Comparison of ENCODE assay signal across 20 cellular contexts in genomic region chr9:529721-530120, GRCh38. TPM values are rescaled to one million over a fixed set of nuclear protein-coding genes. Genes with fewer than 3 reads are reported as not detected.
DNase-seq lines count a peak whose midpoint lies in the region; ATAC-seq, FAIRE-seq and TF ChIP-seq lines count a peak whose summit lies in the region.
"Had no signal": no experiment of that assay in that cellular context is flagged by ENCODE, and none has a peak within 500 bp of the region (broad histone marks: within the 10 kb centered on the region; RNA-seq: fewer than 3 reads in every experiment).

No MANE protein-coding gene starts in this region.

- H3K9me3 Mint-ChIP-seq in glutamatergic neuron (ENCODE audit: unreplicated experiment), result peaks cover 2% of the 10 kb centered on the region
- H3K9me3 Mint-ChIP-seq: CD4-positive, alpha-beta T cell; GM23338 had no signal

- H3K4me1 Mint-ChIP-seq in glutamatergic neuron (ENCODE audit: low read depth, unreplicated experiment), result peaks cover 34% of the 10 kb centered on the region

- H3K4me3 Mint-ChIP-seq in glutamatergic neuron (ENCODE audit: unreplicated experiment), result no peak overlapping the region
- H3K4me3 Mint-ChIP-seq: CD4-positive, alpha-beta T cell; GM23338 had no signal

- no peak for DNase-seq in D721Med (ENCODE audit: insufficient read length, low spot score)
- DNase-seq in NCI-H2171 (lab: John Stamatoyannopoulos, UW), result peak; percentile 73
- no peak for DNase-seq in glutamatergic neuron
- DNase-seq in SIG-M5 treated with dmso at 0.1 percent for 504 hours (lab: John Stamatoyannopoulos, UW; ENCODE audit: unreplicated experiment), result no peak
- no peak for DNase-seq in caudate nucleus (lab: John Stamatoyannopoulos, UW)
- DNase-seq: Caco-2; CD4-positive, alpha-beta T cell; Karpas-422; MV-4-11; NCI-H187; NCI-H2227 treated with DMSO at 0.1 percent for 48 hours; NCI-H510A; NCI-H774 had no signal

- TF ChIP-seq CTCF in D721Med (IDR thresholded peaks at IDR 0.05; ENCODE audit: insufficient read depth, missing control alignments), result no peak
- no peak for TF ChIP-seq CTCF in glutamatergic neuron (IDR thresholded peaks at IDR 0.05; ENCODE audit: partially characterized antibody, unreplicated experiment)

- peaks cover 6% of the 10 kb centered on the region for H3K27me3 Mint-ChIP-seq in glutamatergic neuron (ENCODE audit: unreplicated experiment)

- H3K27ac ChIP-seq in caudate nucleus (ENCODE audit: low read depth, low read length), result no peak overlapping the region
- H3K27ac ChIP-seq: BLaER1 had no signal

- peak; percentile 11 for FAIRE-seq in D721Med (lab: Jason Lieb, UNC)
- FAIRE-seq in endometrium (lab: Jason Lieb, UNC), result peak; percentile 64
- FAIRE-seq: G401.6, GM12892 had no signal

- H3K27ac Mint-ChIP-seq in glutamatergic neuron (ENCODE audit: unreplicated experiment), result peak overlapping the region; percentile 40
- H3K27ac Mint-ChIP-seq: CD4-positive, alpha-beta T cell; GM23338 had no signal

- H3K36me3 Mint-ChIP-seq in glutamatergic neuron (ENCODE audit: unreplicated experiment), result no peaks in the 10 kb centered on the region

- ATAC-seq in GM21737 (IDR thresholded peaks at IDR 0.05; ENCODE audit: unreplicated experiment), result no peak
- ATAC-seq: GM23338, Panc1 had no signal

RNA-seq across cellular contexts. Expression of gene KANK1, which starts 25.2 kb away (rescaled TPM):
- total RNA-seq in glutamatergic neuron (ENCODE audit: unreplicated experiment), result 14.8 TPM
